ENCODE assay signal across 9 cellular contexts in genomic region chr19:37304190-37304883, GRCh38.
DNase-seq lines count a peak whose midpoint lies in the region; ATAC-seq and TF ChIP-seq lines count a peak whose summit lies in the region.
"Had no signal": no experiment of that assay in that cellular context is flagged by ENCODE, and none has a peak within 500 bp of the region (broad histone marks: within the 10 kb centered on the region; RNA-seq: fewer than 3 reads in every experiment).

No MANE protein-coding gene starts in this region.

- H3K4me3 Mint-ChIP-seq in neural crest cell, result peak overlapping the region; percentile 86

- in situ Hi-C loops in ACHN (cut with HindIII; ENCODE audit: low pct_ligation_motif_present, low pct_unique_long_range_greater_than_20kb, low sequenced_read_pairs), result no loop called here

- H3K4me3 ChIP-seq in fibroblast of mammary gland (ENCODE audit: control insufficient read depth, low read depth, low read length), result peak overlapping the region; percentile 23

- H3K9me3 Mint-ChIP-seq in neural crest cell, result peaks cover 6% of the 10 kb centered on the region

- ATAC-seq in HG02840 (IDR thresholded peaks at IDR 0.05; ENCODE audit: low FRiP score, unreplicated experiment), result no peak

- no peak overlapping the region for H3K27ac Mint-ChIP-seq in neural crest cell (ENCODE audit: unreplicated experiment)

- CTCF ChIA-PET in GM10248 (lab: Yijun Ruan, JAX), result no interaction called here

- POLR2A ChIA-PET in GM10248 (lab: Yijun Ruan, JAX), result no interaction called here

- H3K4me1 Mint-ChIP-seq in neural crest cell, result peaks cover 4% of the 10 kb centered on the region

- DNase-seq in NCI-H2227 treated with DMSO at 0.1 percent for 48 hours (lab: John Stamatoyannopoulos, UW) (peak; percentile 74), fibroblast of mammary gland (ENCODE audit: low read depth) (no peak), neural crest cell (ENCODE audit: low read depth, low spot score) (peak; percentile 30), ACHN (no peak), GM10248 (ENCODE audit: extremely low spot score) (no peak), hepatic stellate cell (ENCODE audit: low spot score) (no peak)
- DNase-seq: SHP77 had no signal

- H3K27me3 Mint-ChIP-seq in neural crest cell (ENCODE audit: low read depth), result no peaks in the 10 kb centered on the region

- TF ChIP-seq CTCF in 22Rv1 (IDR thresholded peaks at IDR 0.05) (no peak), fibroblast of mammary gland (conservative IDR thresholded peaks at IDR 0.05; ENCODE audit: control insufficient read depth, insufficient read depth, low read depth, low read length) (no peak), neural crest cell (conservative IDR thresholded peaks at IDR 0.05) (no peak), GM10248 (IDR thresholded peaks at IDR 0.05; ENCODE audit: control extremely low read depth, extremely low read depth, low read depth, missing control alignments) (no peak)

- H3K27ac ChIP-seq in 22Rv1, result peak overlapping the region; percentile 46

- H3K36me3 Mint-ChIP-seq in neural crest cell (ENCODE audit: low read depth), result peaks cover 13% of the 10 kb centered on the region

Comparison
In these comparisons a context has a peak if more than half of its experiments do, and no peak if none do; other contexts are left out.
1. DNase-seq: peak in NCI-H2227 treated with DMSO at 0.1 percent for 48 hours (single experiment) and neural crest cell (single experiment); none in fibroblast of mammary gland (single experiment), ACHN (single experiment), GM10248 (single experiment) and hepatic stellate cell (single experiment).